ENCODE assay signal across 11 cellular contexts in the genomic region with DNA sequence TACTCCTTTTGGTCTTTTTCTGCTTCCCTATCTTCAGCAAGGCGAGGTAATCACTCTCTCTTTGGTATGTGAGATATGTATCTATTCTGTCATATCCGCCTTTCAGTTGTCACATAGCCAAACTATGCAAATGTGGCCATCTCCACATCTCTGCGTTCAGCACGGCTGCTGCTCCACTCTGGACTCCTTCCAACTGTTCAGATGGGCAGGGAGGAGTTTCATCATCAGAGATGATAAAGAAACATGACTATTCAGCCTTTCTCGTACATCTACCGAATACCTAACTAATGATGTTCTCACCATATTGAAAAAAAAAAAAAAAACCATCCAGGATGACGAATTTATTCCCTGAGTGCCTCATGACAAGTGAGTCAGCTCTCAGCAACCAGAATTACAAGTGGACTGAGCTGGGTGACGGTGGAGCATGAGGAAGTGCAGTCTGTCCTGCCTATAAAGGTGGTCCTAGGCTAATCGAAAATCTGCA.
DNase-seq lines count a peak whose midpoint lies in the region; ATAC-seq and TF ChIP-seq lines count a peak whose summit lies in the region.
"Had no signal": no experiment of that assay in that cellular context is flagged by ENCODE, and none has a peak within 500 bp of the region (broad histone marks: within the 10 kb centered on the region; RNA-seq: fewer than 3 reads in every experiment).

No MANE protein-coding gene starts in this region.

- CTCF ChIA-PET in T-cell (lab: Charles Lee), result no interaction called here

- POLR2A ChIA-PET in T-cell (lab: Charles Lee), result no interaction called here

- H3K36me3 ChIP-seq in kidney epithelial cell (ENCODE audit: control insufficient read depth, insufficient read depth, low read length) (no peaks in the 10 kb centered on the region), vagina (no peaks in the 10 kb centered on the region)

- intact Hi-C loops in vagina (cut with DNase I), result no loop called here

- no peak for TF ChIP-seq POLR2A in vagina (IDR thresholded peaks at IDR 0.05)

- H3K27me3 ChIP-seq in kidney epithelial cell (ENCODE audit: control insufficient read depth, insufficient read depth, low read length), result no peaks in the 10 kb centered on the region
- no peaks in the 10 kb centered on the region for H3K27me3 ChIP-seq in vagina

- H3K4me3 Mint-ChIP-seq in T-helper 2 cell treated with Interferon-gamma antibody and Interleukin-4, amounts not matched to agents 5 μg/mL and 100 μg/mL, for 36 hours, result no peak overlapping the region
- no peak overlapping the region for H3K4me3 Mint-ChIP-seq in T-cell

- H3K27ac ChIP-seq in angular gyrus (ENCODE audit: low read depth, low read length), result peak overlapping the region; percentile 42
- no peak overlapping the region for H3K27ac ChIP-seq in vagina
- H3K27ac ChIP-seq: KMS-11 had no signal

- TF ChIP-seq CTCF in AG10803 (conservative IDR thresholded peaks at IDR 0.05; ENCODE audit: low read length) (no peak), kidney epithelial cell (IDR thresholded peaks at IDR 0.05; ENCODE audit: insufficient read depth, low read length, poor library complexity, severe bottlenecking) (no peak), vagina (IDR thresholded peaks at IDR 0.05) (no peak)

- peak overlapping the region; percentile 10 for H3K4me3 ChIP-seq in AG10803 (ENCODE audit: low read length)
- H3K4me3 ChIP-seq in kidney epithelial cell (ENCODE audit: low read depth, low read length), result no peak overlapping the region
- no peak overlapping the region for H3K4me3 ChIP-seq in vagina

- ATAC-seq in T-cell (replicated peaks in 1 of 4), result no peak

- H3K9me3 ChIP-seq in vagina, result no peaks in the 10 kb centered on the region

- peak; percentile 99 for DNase-seq in AG10803 (ENCODE audit: low read depth)
- DNase-seq in LoVo (ENCODE audit: low spot score), result peak; percentile 2
- DNase-seq in kidney epithelial cell (ENCODE audit: low read depth), result peak; percentile 93
- no peak for DNase-seq in T-helper 2 cell treated with Interferon-gamma antibody and Interleukin-4, amounts not matched to agents 5 μg/mL and 100 μg/mL, for 36 hours (ENCODE audit: low spot score)
- no peak for DNase-seq in vagina (ENCODE audit: extremely low spot score in 2 of 2)
- no peak for DNase-seq in T-cell
- DNase-seq in activated CD4-positive, alpha-beta T cell treated with anti-CD3 and anti-CD28 coated beads, Interleukin-2, amount 50 U/mL, for 4 hours, result no peak
- DNase-seq: activated naive CD4-positive, alpha-beta T cell treated with anti-CD3 and anti-CD28 coated beads, Interleukin-2, amount 50 U/mL, for 16 hours; right cardiac atrium had no signal

- no peaks in the 10 kb centered on the region for H3K27me3 Mint-ChIP-seq in T-helper 2 cell treated with Interferon-gamma antibody and Interleukin-4, amounts not matched to agents 5 μg/mL and 100 μg/mL, for 36 hours (ENCODE audit: low read depth)
- no peaks in the 10 kb centered on the region for H3K27me3 Mint-ChIP-seq in T-cell

- H3K4me1 Mint-ChIP-seq in T-helper 2 cell treated with Interferon-gamma antibody and Interleukin-4, amounts not matched to agents 5 μg/mL and 100 μg/mL, for 36 hours (ENCODE audit: low read depth), result no peaks in the 10 kb centered on the region
- H3K4me1 Mint-ChIP-seq in T-cell, result no peaks in the 10 kb centered on the region

- H3K4me1 ChIP-seq in vagina, result no peaks in the 10 kb centered on the region

- no peak overlapping the region for H3K27ac Mint-ChIP-seq in T-helper 2 cell treated with Interferon-gamma antibody and Interleukin-4, amounts not matched to agents 5 μg/mL and 100 μg/mL, for 36 hours
- no peak overlapping the region for H3K27ac Mint-ChIP-seq in T-cell

- no peaks in the 10 kb centered on the region for H3K36me3 Mint-ChIP-seq in T-helper 2 cell treated with Interferon-gamma antibody and Interleukin-4, amounts not matched to agents 5 μg/mL and 100 μg/mL, for 36 hours (ENCODE audit: low read depth)
- H3K36me3 Mint-ChIP-seq in T-cell, result no peaks in the 10 kb centered on the region

- H3K9me3 Mint-ChIP-seq in T-helper 2 cell treated with Interferon-gamma antibody and Interleukin-4, amounts not matched to agents 5 μg/mL and 100 μg/mL, for 36 hours, result peaks cover 19% of the 10 kb centered on the region
- H3K9me3 Mint-ChIP-seq in T-cell, result peaks cover 0 to 13% (median 5%) of the 10 kb centered on the region in 3 donors

Comparison
In these comparisons a context has a peak if more than half of its experiments do, and no peak if none do; other contexts are left out.
1. DNase-seq: peak in AG10803 (single experiment), LoVo (single experiment) and kidney epithelial cell (single experiment); none in T-helper 2 cell treated with Interferon-gamma antibody and Interleukin-4, amounts not matched to agents 5 μg/mL and 100 μg/mL, for 36 hours (single experiment), vagina (0 of 2), T-cell (0 of 34) and activated CD4-positive, alpha-beta T cell treated with anti-CD3 and anti-CD28 coated beads, Interleukin-2, amount 50 U/mL, for 4 hours (0 of 2).